8 cellular contexts compared by ENCODE assay signal in the genomic region with DNA sequence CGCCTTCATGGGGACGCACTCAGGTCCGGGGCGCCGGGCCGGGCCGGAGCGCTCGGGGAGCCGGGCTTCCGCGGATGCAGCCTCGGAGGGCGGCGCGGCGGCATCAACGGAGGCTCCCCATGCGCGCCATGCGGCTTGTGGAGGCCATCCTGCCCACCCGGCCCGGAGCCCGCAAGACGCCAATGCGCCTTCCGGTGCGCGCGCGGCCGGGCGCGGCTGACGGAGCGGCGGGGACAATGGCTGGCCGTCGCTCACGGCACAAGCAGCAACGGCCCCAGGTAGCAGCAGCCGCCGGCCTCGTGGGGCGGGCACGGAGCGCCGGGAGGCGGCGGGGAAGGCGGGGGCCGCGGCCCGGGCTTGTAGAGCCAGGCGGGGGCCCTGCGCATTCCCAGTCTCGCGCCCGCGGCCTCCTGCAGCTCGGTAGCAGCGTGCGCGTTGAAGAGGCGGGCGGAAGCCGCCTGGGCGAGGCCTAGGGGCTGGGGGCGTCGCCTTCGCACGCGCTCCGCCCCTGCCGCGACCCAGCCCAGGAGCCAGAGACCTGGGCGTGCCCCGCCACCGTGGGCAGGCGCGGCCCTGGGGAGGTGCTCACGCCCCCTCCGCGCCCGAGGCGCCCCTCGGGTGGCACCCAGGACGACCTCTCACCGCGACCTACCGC.
A peak's percentile ranks its signal among the peaks of the same experiment; 100 is the strongest.
DNase-seq lines count a peak whose midpoint lies in the region; ATAC-seq and TF ChIP-seq lines count a peak whose summit lies in the region.
"Not testable (repeated sequence)": the region's sequence is repeated elsewhere in the genome, so short reads cannot be mapped to it uniquely, and the experiment has no call there.

No MANE protein-coding gene starts in this region.

- not testable (repeated sequence) for H3K36me3 Mint-ChIP-seq in activated naive CD4-positive, alpha-beta T cell treated with anti-CD3 and anti-CD28 coated beads, Interleukin-2, amount 50 U/mL, for 72 hours

- not testable (repeated sequence) for H3K9me3 Mint-ChIP-seq in activated naive CD4-positive, alpha-beta T cell treated with anti-CD3 and anti-CD28 coated beads, Interleukin-2, amount 50 U/mL, for 72 hours

- H3K9ac ChIP-seq in HUES64 (ENCODE audit: low read depth, low read length): not testable (repeated sequence)

- ATAC-seq in GM18873 (IDR thresholded peaks at IDR 0.05; ENCODE audit: low FRiP score, unreplicated experiment): peak; percentile 92
- peak; percentile 94 for ATAC-seq in GM21390 (IDR thresholded peaks at IDR 0.05; ENCODE audit: unreplicated experiment)
- ATAC-seq in HG02759 (IDR thresholded peaks at IDR 0.05; ENCODE audit: unreplicated experiment): peak; percentile 97
- peak; percentile 97 for ATAC-seq in HG03108 (IDR thresholded peaks at IDR 0.05; ENCODE audit: unreplicated experiment)
- ATAC-seq in activated naive CD4-positive, alpha-beta T cell treated with anti-CD3 and anti-CD28 coated beads, Interleukin-2, amount 50 U/mL, for 72 hours: peak; percentile 97 to 98
- peak; percentile 99 for ATAC-seq in left lung
- ATAC-seq in aorta (ENCODE audit: low FRiP score): peak; percentile 57

- 0 out of 2 replicates have a peak overlapping the region, but pooled peaks have one; percentile 41 for H3K4me3 ChIP-seq in HUES64 (ENCODE audit: low read length)
- H3K4me3 ChIP-seq in left lung; aorta (ENCODE audit: low read length in 2 of 2): not testable (repeated sequence)

- DNase-seq in activated naive CD4-positive, alpha-beta T cell treated with anti-CD3 and anti-CD28 coated beads, Interleukin-2, amount 50 U/mL, for 72 hours (ENCODE audit: low spot score in 2 of 2); left lung; aorta: not testable (repeated sequence)

- TF ChIP-seq CTCF in left lung (IDR thresholded peaks at IDR 0.05): not testable (repeated sequence)

- not testable (repeated sequence) for H3K36me3 ChIP-seq in HUES64 (ENCODE audit: insufficient read depth, low read length); left lung; aorta (ENCODE audit: control insufficient read depth in 1 of 2, insufficient read depth in 2 of 2, low read length in 1 of 2)

- WGBS in HUES64: no CpG with 5 or more reads among the region's 91 CpGs
- WGBS in aorta, 2 donors: no CpG with 5 or more reads among the region's 91 CpGs

- H3K4me1 ChIP-seq in HUES64 (ENCODE audit: insufficient read depth, low read length); left lung; aorta (ENCODE audit: control insufficient read depth in 1 of 2, insufficient read depth in 2 of 2, low read length in 2 of 2): not testable (repeated sequence)

- not testable (repeated sequence) for H3K27ac Mint-ChIP-seq in activated naive CD4-positive, alpha-beta T cell treated with anti-CD3 and anti-CD28 coated beads, Interleukin-2, amount 50 U/mL, for 72 hours

- not testable (repeated sequence) for H3K9me3 ChIP-seq in HUES64 (ENCODE audit: insufficient read depth, low read depth, low read length); left lung; aorta (ENCODE audit: control insufficient read depth, low read length)

- not testable (repeated sequence) for H3K27ac ChIP-seq in HUES64 (ENCODE audit: low read depth, low read length); left lung; aorta (ENCODE audit: low read depth in 1 of 2, low read length in 2 of 2)

- intact Hi-C loops in left lung (cut with DNase I); aorta (cut with DNase I): not testable (repeated sequence)

- H3K27me3 ChIP-seq in HUES64 (ENCODE audit: insufficient read depth, low read length); left lung; aorta (ENCODE audit: control insufficient read depth in 1 of 2, insufficient read depth in 2 of 2, low read length in 1 of 2): not testable (repeated sequence)
